8 cellular contexts compared by ENCODE assay signal in the genomic region with DNA sequence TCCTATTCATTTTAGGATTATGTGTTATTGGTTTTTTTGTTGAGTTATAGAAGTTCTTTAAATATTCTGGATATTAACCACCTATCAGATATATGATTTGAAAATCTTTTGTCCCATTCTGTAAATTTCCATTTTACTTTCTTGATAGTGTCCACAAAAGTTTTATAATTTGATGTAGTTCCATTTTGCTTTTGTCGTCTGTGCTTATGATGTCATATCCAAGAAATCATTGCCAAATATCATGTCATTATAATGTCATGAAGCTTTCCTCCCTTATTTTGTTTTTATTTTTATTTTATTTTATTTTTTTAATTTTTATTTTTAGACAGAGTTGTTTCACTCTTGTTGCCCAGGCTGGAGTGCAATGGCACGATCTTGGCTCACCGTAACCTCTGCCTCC. TPM values are rescaled to one million over a fixed set of nuclear protein-coding genes. Genes with fewer than 3 reads are reported as not detected.
"Had no signal": no experiment of that assay in that cellular context is flagged by ENCODE, and none has a peak within 500 bp of the region (broad histone marks: within the 10 kb centered on the region; RNA-seq: fewer than 3 reads in every experiment).

No MANE protein-coding gene starts in this region.

- H3K9ac ChIP-seq: GM23248 had no signal

- DNase-seq: GM23248, GOT3, H7, KBM-7 had no signal

- H3K36me3 ChIP-seq: HAP-1 had no signal

- H3K9me3 ChIP-seq: HAP-1 had no signal

- H3K27ac Mint-ChIP-seq: IgD-negative memory B cell had no signal

- H3K27ac ChIP-seq: GM23248 had no signal

- H3K27me3 Mint-ChIP-seq: IgD-negative memory B cell had no signal

- H3K4me3 ChIP-seq: GM23248, HAP-1 had no signal

- H3K4me3 Mint-ChIP-seq: IgD-negative memory B cell had no signal

- FAIRE-seq: HTR-8/SVneo had no signal

RNA-seq across cellular contexts. Expression of a gene that starts 59.5 kb away (rescaled TPM):
- total RNA-seq: HT-29 had no signal
